25 cellular contexts compared by ENCODE assay signal in genomic region chr3:59812188-59812587, GRCh38.
DNase-seq lines count a peak whose midpoint lies in the region; ATAC-seq and TF ChIP-seq lines count a peak whose summit lies in the region.
"Had no signal": no experiment of that assay in that cellular context is flagged by ENCODE, and none has a peak within 500 bp of the region (broad histone marks: within the 10 kb centered on the region; RNA-seq: fewer than 3 reads in every experiment).

No MANE protein-coding gene starts in this region.

- H3K4me3 Mint-ChIP-seq in activated CD4-positive, alpha-beta memory T cell treated with anti-CD3 and anti-CD28 coated beads for 36 hours = no peak overlapping the region
- no peak overlapping the region for H3K4me3 Mint-ChIP-seq in activated CD4-positive, alpha-beta memory T cell treated with anti-CD3 and anti-CD28 coated beads, Interleukin-2, amount 10 ng/mL, durations not matched to agents 7 days and 5 days
- no peak overlapping the region for H3K4me3 Mint-ChIP-seq in WTC11
- no peak overlapping the region for H3K4me3 Mint-ChIP-seq in mesothelial cell of epicardium
- H3K4me3 Mint-ChIP-seq: activated naive CD4-positive, alpha-beta T cell treated with anti-CD3 and anti-CD28 coated beads, Interleukin-2, amount 50 U/mL, for 24 hours had no signal

- DNase-seq in activated CD4-positive, alpha-beta memory T cell treated with anti-CD3 and anti-CD28 coated beads for 36 hours = peak; percentile 18
- no peak for DNase-seq in activated CD4-positive, alpha-beta memory T cell treated with anti-CD3 and anti-CD28 coated beads, Interleukin-2, amount 10 ng/mL, durations not matched to agents 7 days and 5 days
- DNase-seq in WTC11 (ENCODE audit: low spot score) (no peak), mesothelial cell of epicardium (ENCODE audit: low spot score in 2 of 2, unreplicated experiment in 2 of 2) (no peak), DMS79 (lab: John Stamatoyannopoulos, UW) (no peak)
- DNase-seq: ACHN; activated CD4-positive, alpha-beta T cell treated with anti-CD3 and anti-CD28 coated beads, Interleukin-2, amount 50 U/mL, for 4 hours; amygdala; colonic mucosa; GF-D8; HCEC 1CT; heart left ventricle; NCI-H1436 treated with DMSO at 0.1 percent for 48 hours; NCI-H2107; NCI-H446 treated with DMSO at 0.1 percent for 48 hours; Right ventricle myocardium superior; sigmoid colon; stimulated activated naive CD8-positive, alpha-beta T cell treated with anti-CD3 and anti-CD28 coated beads, Interleukin-15, Interleukin-2, amounts not matched to agents 100 U/mL and 50 U/mL, for 24 hours; testis; WERI-Rb-1 had no signal

- H3K27me3 Mint-ChIP-seq in activated CD4-positive, alpha-beta memory T cell treated with anti-CD3 and anti-CD28 coated beads for 36 hours = no peaks in the 10 kb centered on the region
- no peaks in the 10 kb centered on the region for H3K27me3 Mint-ChIP-seq in activated CD4-positive, alpha-beta memory T cell treated with anti-CD3 and anti-CD28 coated beads, Interleukin-2, amount 10 ng/mL, durations not matched to agents 7 days and 5 days
- peaks cover 78% of the 10 kb centered on the region for H3K27me3 Mint-ChIP-seq in WTC11 (ENCODE audit: low read depth)
- no peaks in the 10 kb centered on the region for H3K27me3 Mint-ChIP-seq in mesothelial cell of epicardium (ENCODE audit: low read depth)
- H3K27me3 Mint-ChIP-seq: activated naive CD4-positive, alpha-beta T cell treated with anti-CD3 and anti-CD28 coated beads, Interleukin-2, amount 50 U/mL, for 24 hours had no signal

- TF ChIP-seq CTCF in WTC11 (IDR thresholded peaks at IDR 0.05) (no peak), mesothelial cell of epicardium (IDR thresholded peaks at IDR 0.05; ENCODE audit: unreplicated experiment) (no peak)

- ATAC-seq in WTC11 (peak; percentile 22; the same call in 1 of the 2 replicates), HG03045 (IDR thresholded peaks at IDR 0.05; ENCODE audit: unreplicated experiment) (no peak), HG03521 (IDR thresholded peaks at IDR 0.05; ENCODE audit: unreplicated experiment) (no peak)
- ATAC-seq: esophagus mucosa; stimulated activated naive CD8-positive, alpha-beta T cell treated with anti-CD3 and anti-CD28 coated beads, Interleukin-15, Interleukin-2, amounts not matched to agents 100 U/mL and 50 U/mL, for 24 hours had no signal

- no peaks in the 10 kb centered on the region for H3K4me1 Mint-ChIP-seq in activated CD4-positive, alpha-beta memory T cell treated with anti-CD3 and anti-CD28 coated beads for 36 hours (ENCODE audit: low read depth)
- peaks cover 2% of the 10 kb centered on the region for H3K4me1 Mint-ChIP-seq in activated CD4-positive, alpha-beta memory T cell treated with anti-CD3 and anti-CD28 coated beads, Interleukin-2, amount 10 ng/mL, durations not matched to agents 7 days and 5 days
- peaks cover 58% of the 10 kb centered on the region for H3K4me1 Mint-ChIP-seq in WTC11
- peaks cover 50% of the 10 kb centered on the region for H3K4me1 Mint-ChIP-seq in mesothelial cell of epicardium

- POLR2A ChIA-PET in activated CD4-positive, alpha-beta memory T cell treated with anti-CD3 and anti-CD28 coated beads for 36 hours (lab: Charles Lee) = no interaction called here
- POLR2A ChIA-PET in activated CD4-positive, alpha-beta memory T cell treated with anti-CD3 and anti-CD28 coated beads, Interleukin-2, amount 10 ng/mL, durations not matched to agents 7 days and 5 days (lab: Charles Lee) = no interaction called here
- POLR2A ChIA-PET in WTC11 (lab: Charles Lee) = no interaction called here

- no peaks in the 10 kb centered on the region for H3K36me3 Mint-ChIP-seq in activated CD4-positive, alpha-beta memory T cell treated with anti-CD3 and anti-CD28 coated beads for 36 hours
- no peaks in the 10 kb centered on the region for H3K36me3 Mint-ChIP-seq in activated CD4-positive, alpha-beta memory T cell treated with anti-CD3 and anti-CD28 coated beads, Interleukin-2, amount 10 ng/mL, durations not matched to agents 7 days and 5 days (ENCODE audit: low read depth)
- H3K36me3 Mint-ChIP-seq in WTC11 (no peaks in the 10 kb centered on the region), mesothelial cell of epicardium (no peaks in the 10 kb centered on the region)

- H3K27ac Mint-ChIP-seq in activated CD4-positive, alpha-beta memory T cell treated with anti-CD3 and anti-CD28 coated beads for 36 hours = no peak overlapping the region
- H3K27ac Mint-ChIP-seq in activated CD4-positive, alpha-beta memory T cell treated with anti-CD3 and anti-CD28 coated beads, Interleukin-2, amount 10 ng/mL, durations not matched to agents 7 days and 5 days = no peak overlapping the region
- no peak overlapping the region for H3K27ac Mint-ChIP-seq in WTC11
- peak overlapping the region; percentile 76 for H3K27ac Mint-ChIP-seq in mesothelial cell of epicardium
- H3K27ac Mint-ChIP-seq: activated T-helper 2 cell treated with anti-CD3 and anti-CD28 coated beads, Interferon-gamma antibody, Interleukin-2, Interleukin-4, amounts not matched to agents 10 μg/mL and 5 μg/mL and 100 μg/mL, durations not matched to agents 14 hours and 24 hours and 36 hours had no signal

- no peaks in the 10 kb centered on the region for H3K9me3 Mint-ChIP-seq in activated CD4-positive, alpha-beta memory T cell treated with anti-CD3 and anti-CD28 coated beads for 36 hours
- no peaks in the 10 kb centered on the region for H3K9me3 Mint-ChIP-seq in activated CD4-positive, alpha-beta memory T cell treated with anti-CD3 and anti-CD28 coated beads, Interleukin-2, amount 10 ng/mL, durations not matched to agents 7 days and 5 days
- peaks cover 6% of the 10 kb centered on the region for H3K9me3 Mint-ChIP-seq in WTC11
- no peaks in the 10 kb centered on the region for H3K9me3 Mint-ChIP-seq in mesothelial cell of epicardium
- H3K9me3 Mint-ChIP-seq: activated naive CD4-positive, alpha-beta T cell treated with anti-CD3 and anti-CD28 coated beads, Interleukin-2, amount 50 U/mL, for 24 hours; activated T-helper 2 cell treated with anti-CD3 and anti-CD28 coated beads, Interferon-gamma antibody, Interleukin-2, Interleukin-4, amounts not matched to agents 10 μg/mL and 5 μg/mL and 100 μg/mL, durations not matched to agents 14 hours and 24 hours and 36 hours had no signal

- intact Hi-C loops in activated CD4-positive, alpha-beta memory T cell treated with anti-CD3 and anti-CD28 coated beads for 36 hours (cut with micrococcal nuclease) = no loop called here

- CTCF ChIA-PET in activated CD4-positive, alpha-beta memory T cell treated with anti-CD3 and anti-CD28 coated beads for 36 hours (lab: Charles Lee) = interaction anchor here (0.6 to 4.8 kb wide), 3 partner anchors 81 to 600 kb away, joined by 3 to 48 read pairs (median 28); no protein-coding TSS in a partner anchor
- CTCF ChIA-PET in activated CD4-positive, alpha-beta memory T cell treated with anti-CD3 and anti-CD28 coated beads, Interleukin-2, amount 10 ng/mL, durations not matched to agents 7 days and 5 days (lab: Charles Lee) = interaction anchor here (2.6 kb wide), 1 partner anchor 46 kb away, joined by 8 read pairs; no protein-coding TSS in a partner anchor
- CTCF ChIA-PET in WTC11 (lab: Charles Lee) = interaction anchor here (1.4 kb wide), 1 partner anchor 237 kb away, joined by 4 read pairs; no protein-coding TSS in a partner anchor

TF ChIP-seq in WTC11, 78 proteins besides CTCF, POLR2A, EP300 and RAD21:
- TF ChIP-seq ATF2 (CRISPR knock-in tag; IDR thresholded peaks at IDR 0.05; ENCODE audit: borderline replicate concordance, low read depth) (no peak), ZNF138 (CRISPR knock-in tag; conservative IDR thresholded peaks at IDR 0.05) (no peak), ZMAT4 (CRISPR knock-in tag; IDR thresholded peaks at IDR 0.05) (no peak), TEAD1 (CRISPR knock-in tag; IDR thresholded peaks at IDR 0.05) (no peak), PRRX2 (CRISPR knock-in tag; IDR thresholded peaks at IDR 0.05) (no peak), NFATC4 (CRISPR knock-in tag; IDR thresholded peaks at IDR 0.05) (no peak), ZNF219 (CRISPR knock-in tag; IDR thresholded peaks at IDR 0.05; ENCODE audit: borderline replicate concordance) (no peak), EMX1 (CRISPR knock-in tag; IDR thresholded peaks at IDR 0.05) (no peak), NFE2L1 (CRISPR knock-in tag; IDR thresholded peaks at IDR 0.05) (no peak)
- TF ChIP-seq, protein P1, sequence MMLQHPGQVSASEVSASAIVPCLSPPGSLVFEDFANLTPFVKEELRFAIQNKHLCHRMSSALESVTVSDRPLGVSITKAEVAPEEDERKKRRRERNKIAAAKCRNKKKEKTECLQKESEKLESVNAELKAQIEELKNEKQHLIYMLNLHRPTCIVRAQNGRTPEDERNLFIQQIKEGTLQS (CRISPR knock-in tag; conservative IDR thresholded peaks at IDR 0.05) = no peak
